In the genomic region with DNA sequence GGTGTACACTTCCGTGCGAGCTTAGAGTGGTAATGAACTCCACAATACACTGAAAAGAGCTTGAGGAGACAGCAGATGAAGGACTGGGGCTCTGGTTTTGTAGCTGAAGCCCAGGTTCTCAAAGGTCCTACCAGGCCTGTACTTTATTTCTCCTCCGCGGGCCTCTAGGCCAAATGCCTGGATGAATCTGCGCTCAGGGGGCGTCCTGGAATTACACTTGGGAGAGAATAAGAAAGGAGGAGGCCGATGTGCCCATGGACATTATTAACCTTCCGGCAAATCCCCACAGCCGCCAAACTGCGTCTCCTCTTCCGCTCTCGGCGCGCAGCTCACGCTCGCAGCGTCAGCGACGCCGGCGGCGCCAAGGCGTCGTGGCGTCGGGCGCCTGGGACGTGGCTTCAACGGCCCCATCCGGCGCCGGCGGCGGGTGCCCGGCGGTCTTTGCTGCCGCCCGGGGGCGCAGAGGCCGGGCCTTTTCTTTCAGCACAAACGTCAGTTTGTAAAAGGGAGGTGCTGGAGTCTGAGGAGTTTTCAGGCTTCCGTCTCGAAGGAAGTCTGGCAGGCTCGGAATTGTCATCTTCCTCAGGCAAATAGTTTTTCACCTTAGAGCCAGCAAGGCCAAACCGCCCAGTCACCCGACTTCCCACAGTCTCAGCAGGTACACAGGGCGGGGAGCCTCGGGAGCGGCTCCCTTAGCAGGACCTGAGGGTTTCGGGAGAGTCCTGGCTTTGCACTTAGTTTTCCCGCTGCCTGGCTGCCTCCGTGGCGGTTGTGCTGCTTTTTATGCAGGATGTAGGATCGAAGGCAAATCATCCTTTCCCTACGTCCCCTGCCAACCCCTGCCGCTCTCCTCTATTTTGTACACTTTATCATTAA, we compare ENCODE assay signal across 1 cellular context.
A peak's percentile ranks its signal among the peaks of the same experiment; 100 is the strongest.
TF ChIP-seq lines count a peak whose summit lies in the region.

Gene CCDC7, plus strand, starts transcription at position 401 of the 876 bp plus-strand sequence. CDS start 5,503 bp downstream, outside the sequence.

TF ChIP-seq in K562, 482 proteins besides CTCF, POLR2A, EP300 and RAD21 (continued from another document and continues in another):
- TF ChIP-seq, protein P1, sequence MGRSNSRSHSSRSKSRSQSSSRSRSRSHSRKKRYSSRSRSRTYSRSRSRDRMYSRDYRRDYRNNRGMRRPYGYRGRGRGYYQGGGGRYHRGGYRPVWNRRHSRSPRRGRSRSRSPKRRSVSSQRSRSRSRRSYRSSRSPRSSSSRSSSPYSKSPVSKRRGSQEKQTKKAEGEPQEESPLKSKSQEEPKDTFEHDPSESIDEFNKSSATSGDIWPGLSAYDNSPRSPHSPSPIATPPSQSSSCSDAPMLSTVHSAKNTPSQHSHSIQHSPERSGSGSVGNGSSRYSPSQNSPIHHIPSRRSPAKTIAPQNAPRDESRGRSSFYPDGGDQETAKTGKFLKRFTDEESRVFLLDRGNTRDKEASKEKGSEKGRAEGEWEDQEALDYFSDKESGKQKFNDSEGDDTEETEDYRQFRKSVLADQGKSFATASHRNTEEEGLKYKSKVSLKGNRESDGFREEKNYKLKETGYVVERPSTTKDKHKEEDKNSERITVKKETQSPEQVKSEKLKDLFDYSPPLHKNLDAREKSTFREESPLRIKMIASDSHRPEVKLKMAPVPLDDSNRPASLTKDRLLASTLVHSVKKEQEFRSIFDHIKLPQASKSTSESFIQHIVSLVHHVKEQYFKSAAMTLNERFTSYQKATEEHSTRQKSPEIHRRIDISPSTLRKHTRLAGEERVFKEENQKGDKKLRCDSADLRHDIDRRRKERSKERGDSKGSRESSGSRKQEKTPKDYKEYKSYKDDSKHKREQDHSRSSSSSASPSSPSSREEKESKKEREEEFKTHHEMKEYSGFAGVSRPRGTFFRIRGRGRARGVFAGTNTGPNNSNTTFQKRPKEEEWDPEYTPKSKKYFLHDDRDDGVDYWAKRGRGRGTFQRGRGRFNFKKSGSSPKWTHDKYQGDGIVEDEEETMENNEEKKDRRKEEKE (IDR thresholded peaks at IDR 0.05; ENCODE audit: borderline replicate concordance in 1 of 2, control insufficient read depth in 1 of 2, low read depth in 2 of 2, low read length in 1 of 2), result peak in 1 of 2 experiments; percentile 69; a peak in 1 of 4 replicates
- no peak for TF ChIP-seq FOXM1 (IDR thresholded peaks at IDR 0.05; ENCODE audit: low read depth)
- TF ChIP-seq FOXM1 (CRISPR knock-in tag; IDR thresholded peaks at IDR 0.05; ENCODE audit: low read depth), result no peak
- TF ChIP-seq NBN (IDR thresholded peaks at IDR 0.05; ENCODE audit: low read depth), result peak; percentile 54; the same call in 1 of the 2 replicates
- TF ChIP-seq, protein P2, sequence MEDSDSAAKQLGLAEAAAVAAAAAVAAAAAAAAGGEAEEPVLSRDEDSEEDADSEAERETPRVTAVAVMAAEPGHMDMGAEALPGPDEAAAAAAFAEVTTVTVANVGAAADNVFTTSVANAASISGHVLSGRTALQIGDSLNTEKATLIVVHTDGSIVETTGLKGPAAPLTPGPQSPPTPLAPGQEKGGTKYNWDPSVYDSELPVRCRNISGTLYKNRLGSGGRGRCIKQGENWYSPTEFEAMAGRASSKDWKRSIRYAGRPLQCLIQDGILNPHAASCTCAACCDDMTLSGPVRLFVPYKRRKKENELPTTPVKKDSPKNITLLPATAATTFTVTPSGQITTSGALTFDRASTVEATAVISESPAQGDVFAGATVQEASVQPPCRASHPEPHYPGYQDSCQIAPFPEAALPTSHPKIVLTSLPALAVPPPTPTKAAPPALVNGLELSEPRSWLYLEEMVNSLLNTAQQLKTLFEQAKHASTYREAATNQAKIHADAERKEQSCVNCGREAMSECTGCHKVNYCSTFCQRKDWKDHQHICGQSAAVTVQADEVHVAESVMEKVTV (CRISPR knock-in tag; IDR thresholded peaks at IDR 0.05), result peak; percentile 17; the same call in 1 of the 2 replicates
- TF ChIP-seq MYC (IDR thresholded peaks at IDR 0.05; ENCODE audit: low read depth, low read length), result peak; percentile 72; the same call in 1 of the 2 replicates
- no peak for TF ChIP-seq MYC (CRISPR knock-in tag; IDR thresholded peaks at IDR 0.05; ENCODE audit: borderline replicate concordance, low read depth)
- no peak for TF ChIP-seq HDAC1 (IDR thresholded peaks at IDR 0.05)
- no peak for TF ChIP-seq ZFP91 (CRISPR knock-in tag; IDR thresholded peaks at IDR 0.05)
- TF ChIP-seq, protein P3, sequence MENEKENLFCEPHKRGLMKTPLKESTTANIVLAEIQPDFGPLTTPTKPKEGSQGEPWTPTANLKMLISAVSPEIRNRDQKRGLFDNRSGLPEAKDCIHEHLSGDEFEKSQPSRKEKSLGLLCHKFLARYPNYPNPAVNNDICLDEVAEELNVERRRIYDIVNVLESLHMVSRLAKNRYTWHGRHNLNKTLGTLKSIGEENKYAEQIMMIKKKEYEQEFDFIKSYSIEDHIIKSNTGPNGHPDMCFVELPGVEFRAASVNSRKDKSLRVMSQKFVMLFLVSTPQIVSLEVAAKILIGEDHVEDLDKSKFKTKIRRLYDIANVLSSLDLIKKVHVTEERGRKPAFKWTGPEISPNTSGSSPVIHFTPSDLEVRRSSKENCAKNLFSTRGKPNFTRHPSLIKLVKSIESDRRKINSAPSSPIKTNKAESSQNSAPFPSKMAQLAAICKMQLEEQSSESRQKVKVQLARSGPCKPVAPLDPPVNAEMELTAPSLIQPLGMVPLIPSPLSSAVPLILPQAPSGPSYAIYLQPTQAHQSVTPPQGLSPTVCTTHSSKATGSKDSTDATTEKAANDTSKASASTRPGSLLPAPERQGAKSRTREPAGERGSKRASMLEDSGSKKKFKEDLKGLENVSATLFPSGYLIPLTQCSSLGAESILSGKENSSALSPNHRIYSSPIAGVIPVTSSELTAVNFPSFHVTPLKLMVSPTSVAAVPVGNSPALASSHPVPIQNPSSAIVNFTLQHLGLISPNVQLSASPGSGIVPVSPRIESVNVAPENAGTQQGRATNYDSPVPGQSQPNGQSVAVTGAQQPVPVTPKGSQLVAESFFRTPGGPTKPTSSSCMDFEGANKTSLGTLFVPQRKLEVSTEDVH (IDR thresholded peaks at IDR 0.05; ENCODE audit: low read depth, partially characterized antibody), result peak; percentile 26
- peak; percentile 56 for TF ChIP-seq TAF9B (IDR thresholded peaks at IDR 0.05; ENCODE audit: partially characterized antibody)
- peak; percentile 37 for TF ChIP-seq ZFP36 (IDR thresholded peaks at IDR 0.05; ENCODE audit: low read depth, low read length, partially characterized antibody)
- peak; percentile 65 for TF ChIP-seq SOX6 (IDR thresholded peaks at IDR 0.05)
- TF ChIP-seq ZBED1 (IDR thresholded peaks at IDR 0.05), result no peak
- no peak for TF ChIP-seq ZNF507 (tag; conservative IDR thresholded peaks at IDR 0.05)
- TF ChIP-seq NR0B1 (IDR thresholded peaks at IDR 0.05; ENCODE audit: partially characterized antibody), result no peak
- no peak for TF ChIP-seq ZBTB17 (CRISPR knock-in tag; IDR thresholded peaks at IDR 0.05)
- TF ChIP-seq, protein P4, sequence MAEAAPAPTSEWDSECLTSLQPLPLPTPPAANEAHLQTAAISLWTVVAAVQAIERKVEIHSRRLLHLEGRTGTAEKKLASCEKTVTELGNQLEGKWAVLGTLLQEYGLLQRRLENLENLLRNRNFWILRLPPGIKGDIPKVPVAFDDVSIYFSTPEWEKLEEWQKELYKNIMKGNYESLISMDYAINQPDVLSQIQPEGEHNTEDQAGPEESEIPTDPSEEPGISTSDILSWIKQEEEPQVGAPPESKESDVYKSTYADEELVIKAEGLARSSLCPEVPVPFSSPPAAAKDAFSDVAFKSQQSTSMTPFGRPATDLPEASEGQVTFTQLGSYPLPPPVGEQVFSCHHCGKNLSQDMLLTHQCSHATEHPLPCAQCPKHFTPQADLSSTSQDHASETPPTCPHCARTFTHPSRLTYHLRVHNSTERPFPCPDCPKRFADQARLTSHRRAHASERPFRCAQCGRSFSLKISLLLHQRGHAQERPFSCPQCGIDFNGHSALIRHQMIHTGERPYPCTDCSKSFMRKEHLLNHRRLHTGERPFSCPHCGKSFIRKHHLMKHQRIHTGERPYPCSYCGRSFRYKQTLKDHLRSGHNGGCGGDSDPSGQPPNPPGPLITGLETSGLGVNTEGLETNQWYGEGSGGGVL (CRISPR knock-in tag; IDR thresholded peaks at IDR 0.05), result no peak
- no peak for TF ChIP-seq ZNF146 (CRISPR knock-in tag; IDR thresholded peaks at IDR 0.05; ENCODE audit: unreplicated experiment)
- TF ChIP-seq ZNF347 (CRISPR knock-in tag; IDR thresholded peaks at IDR 0.05; ENCODE audit: low read depth), result no peak
- peak; percentile 78 for TF ChIP-seq ATF7 (IDR thresholded peaks at IDR 0.05)
- no peak for TF ChIP-seq RBM39 (optimal IDR thresholded peaks at IDR 0.05; ENCODE audit: low read depth, low read length)
- 0 out of 2 replicates have a peak, but pooled peaks have one; percentile 22 for TF ChIP-seq ILF3 (IDR thresholded peaks at IDR 0.05; ENCODE audit: borderline replicate concordance)
- no peak for TF ChIP-seq HOXB6 (CRISPR knock-in tag; IDR thresholded peaks at IDR 0.05; ENCODE audit: borderline replicate concordance)
- no peak for TF ChIP-seq ZNF282 (CRISPR knock-in tag; IDR thresholded peaks at IDR 0.05)
- 0 out of 4 replicates have a peak, but pooled peaks of 1 of the 2 experiments have one; percentile 53 for TF ChIP-seq ARNT (IDR thresholded peaks at IDR 0.05)
- peak; percentile 47; the same call in 1 of the 2 replicates for TF ChIP-seq HCFC1 (IDR thresholded peaks at IDR 0.05; ENCODE audit: low read depth, low read length)
- TF ChIP-seq TEAD4 (IDR thresholded peaks at IDR 0.05; ENCODE audit: low read length), result no peak
- TF ChIP-seq TEAD4 (CRISPR knock-in tag; IDR thresholded peaks at IDR 0.05; ENCODE audit: borderline replicate concordance), result no peak
- TF ChIP-seq TEAD1 (CRISPR knock-in tag; IDR thresholded peaks at IDR 0.05), result 0 out of 4 replicates have a peak, but pooled peaks of 1 of the 2 experiments have one; percentile 10
- peak; percentile 74 for TF ChIP-seq GABPA (tag; conservative IDR thresholded peaks at IDR 0.05; ENCODE audit: low read depth)
- TF ChIP-seq SP2 (IDR thresholded peaks at IDR 0.05; ENCODE audit: extremely low read depth, low read depth, low read length, poor library complexity, severe bottlenecking), result no peak
- no peak for TF ChIP-seq ZNF408 (CRISPR knock-in tag; IDR thresholded peaks at IDR 0.05; ENCODE audit: low read depth)
- peak; percentile 82; the same call in 1 of the 2 replicates for TF ChIP-seq POLR2AphosphoS5 (IDR thresholded peaks at IDR 0.05; ENCODE audit: control insufficient read depth, insufficient read depth, low read depth, low read length)
- no peak; the same call in 1 of the 2 replicates for TF ChIP-seq ZNF583 (CRISPR knock-in tag; IDR thresholded peaks at IDR 0.05)
- TF ChIP-seq, protein P5, sequence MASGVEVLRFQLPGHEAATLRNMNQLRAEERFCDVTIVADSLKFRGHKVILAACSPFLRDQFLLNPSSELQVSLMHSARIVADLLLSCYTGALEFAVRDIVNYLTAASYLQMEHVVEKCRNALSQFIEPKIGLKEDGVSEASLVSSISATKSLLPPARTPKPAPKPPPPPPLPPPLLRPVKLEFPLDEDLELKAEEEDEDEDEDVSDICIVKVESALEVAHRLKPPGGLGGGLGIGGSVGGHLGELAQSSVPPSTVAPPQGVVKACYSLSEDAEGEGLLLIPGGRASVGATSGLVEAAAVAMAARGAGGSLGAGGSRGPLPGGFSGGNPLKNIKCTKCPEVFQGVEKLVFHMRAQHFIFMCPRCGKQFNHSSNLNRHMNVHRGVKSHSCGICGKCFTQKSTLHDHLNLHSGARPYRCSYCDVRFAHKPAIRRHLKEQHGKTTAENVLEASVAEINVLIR (CRISPR knock-in tag; IDR thresholded peaks at IDR 0.05), result peak; percentile 61; the same call in 1 of the 2 replicates
- no peak for TF ChIP-seq ZNF134 (CRISPR knock-in tag; conservative IDR thresholded peaks at IDR 0.05)
- peak; percentile 96 for TF ChIP-seq GTF2E2 (tag; IDR thresholded peaks at IDR 0.05)
- peak; percentile 99 for TF ChIP-seq GMEB1 (CRISPR knock-in tag; IDR thresholded peaks at IDR 0.05)
- TF ChIP-seq TCF7 (IDR thresholded peaks at IDR 0.05; ENCODE audit: borderline replicate concordance), result no peak
